Comparison of ENCODE assay signal across 10 cellular contexts in genomic region chr1:42420911-42421585, GRCh38. TPM values are rescaled to one million over a fixed set of nuclear protein-coding genes. Genes with fewer than 3 reads are reported as not detected.
DNase-seq lines count a peak whose midpoint lies in the region; ATAC-seq and TF ChIP-seq lines count a peak whose summit lies in the region.
"Had no signal": no experiment of that assay in that cellular context is flagged by ENCODE, and none has a peak within 500 bp of the region (broad histone marks: within the 10 kb centered on the region; RNA-seq: fewer than 3 reads in every experiment).

No MANE protein-coding gene starts in this region.

- DNase-seq in AG10803 (ENCODE audit: low read depth) (peak; percentile 97), NCI-H187 treated with DMSO at 0.1 percent for 48 hours (lab: John Stamatoyannopoulos, UW) (peak; percentile 83), medulla oblongata (ENCODE audit: extremely low spot score) (peak; percentile 76)
- DNase-seq in effector CD8-positive, alpha-beta T cell (lab: John Stamatoyannopoulos, UW) = no peak
- DNase-seq: DND-41 had no signal

- H3K4me3 ChIP-seq in AG10803 (ENCODE audit: low read length) = no peak overlapping the region

- TF ChIP-seq CTCF in AG10803 (conservative IDR thresholded peaks at IDR 0.05; ENCODE audit: low read length) (no peak), brain (conservative IDR thresholded peaks at IDR 0.05) (no peak)

- H3K36me3 Mint-ChIP-seq in brain = peaks cover 4% of the 10 kb centered on the region
- H3K36me3 Mint-ChIP-seq: memory B cell had no signal

- peak overlapping the region; percentile 64 to 99 (median 92) for H3K27ac Mint-ChIP-seq in brain
- H3K27ac Mint-ChIP-seq: memory B cell had no signal

- no peak for ATAC-seq in HG02571 (IDR thresholded peaks at IDR 0.05; ENCODE audit: unreplicated experiment)
- no peak for ATAC-seq in GM18873 (IDR thresholded peaks at IDR 0.05; ENCODE audit: low FRiP score, unreplicated experiment)
- ATAC-seq in HG03135 (IDR thresholded peaks at IDR 0.05; ENCODE audit: unreplicated experiment) = no peak

- peaks cover 0 to 10% (median 0%) of the 10 kb centered on the region in 5 experiments for H3K9me3 Mint-ChIP-seq in brain
- H3K9me3 Mint-ChIP-seq: memory B cell had no signal

- no peaks in the 10 kb centered on the region for H3K27me3 Mint-ChIP-seq in brain

- peaks cover 90% of the 10 kb centered on the region for H3K4me1 Mint-ChIP-seq in brain
- H3K4me1 Mint-ChIP-seq: memory B cell had no signal

- H3K4me3 Mint-ChIP-seq in brain = peak overlapping the region; percentile 32 to 76 (median 70)
- H3K4me3 Mint-ChIP-seq: memory B cell had no signal

RNA-seq across cellular contexts. Expression of gene ZMYND12, which starts 34.8 kb away (rescaled TPM):
- polyA plus RNA-seq in brain (ENCODE audit: insufficient read depth, low read depth, low replicate concordance) = 6.8 TPM

RNA-seq across cellular contexts. Expression of gene PPCS, which starts 35.3 kb away (rescaled TPM):
- 37.9 TPM for polyA plus RNA-seq in brain (ENCODE audit: insufficient read depth, low read depth, low replicate concordance)

RNA-seq across cellular contexts. Expression of gene RIMKLA, which starts 40.5 kb away (rescaled TPM):
- 29.9 TPM for polyA plus RNA-seq in brain (ENCODE audit: insufficient read depth, low read depth, low replicate concordance)

RNA-seq across cellular contexts. Expression of gene CCDC30, which starts 42.0 kb away (rescaled TPM):
- 7.2 TPM for polyA plus RNA-seq in brain (ENCODE audit: insufficient read depth, low read depth, low replicate concordance)
